Comparison of ENCODE assay signal across 1 cellular context in genomic region chr1:224562881-224563280, GRCh38. TPM values are rescaled to one million over a fixed set of nuclear protein-coding genes. Genes with fewer than 3 reads are reported as not detected.
"Had no signal": no experiment of that assay in that cellular context is flagged by ENCODE, and none has a peak within 500 bp of the region (broad histone marks: within the 10 kb centered on the region; RNA-seq: fewer than 3 reads in every experiment).

No MANE protein-coding gene starts in this region.

RNA-seq across cellular contexts. Expression of gene CNIH3, which starts 53.2 kb away (rescaled TPM):
- total RNA-seq: vagina had no signal
